ENCODE assay signal across 8 cellular contexts in the genomic region with DNA sequence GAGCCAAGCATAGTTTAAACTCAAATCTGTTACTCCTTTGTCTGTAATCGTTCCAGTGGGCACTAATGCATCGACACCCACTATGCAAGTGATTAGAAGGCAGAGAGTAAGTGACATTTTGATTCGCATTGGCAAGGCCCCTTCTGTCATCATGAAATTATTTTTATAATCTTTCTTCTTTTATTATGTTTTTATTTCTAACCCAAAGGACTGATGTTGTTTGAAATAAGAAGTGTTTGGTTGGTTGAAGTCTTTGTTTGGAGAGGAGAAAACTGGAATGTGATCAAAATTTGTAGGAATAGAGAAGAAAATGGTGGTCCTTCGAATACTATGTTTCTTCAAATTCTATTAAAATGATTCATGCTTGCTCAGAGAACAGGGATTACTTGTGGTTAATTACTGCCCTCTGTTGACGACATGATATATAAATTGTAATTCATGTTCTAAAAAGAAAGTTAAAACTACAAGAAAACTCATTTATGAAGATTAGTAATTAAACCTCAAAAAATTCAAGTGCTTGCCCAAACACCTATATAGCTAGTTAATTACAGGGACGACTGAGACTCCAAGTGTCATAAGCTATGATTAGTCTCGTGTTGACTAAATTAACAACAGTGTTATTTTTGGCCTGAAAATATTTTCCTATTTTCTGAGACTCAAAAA. TPM values are rescaled to one million over a fixed set of nuclear protein-coding genes. Genes with fewer than 3 reads are reported as not detected.
DNase-seq lines count a peak whose midpoint lies in the region; ATAC-seq and TF ChIP-seq lines count a peak whose summit lies in the region.

No MANE protein-coding gene starts in this region.

- no peak overlapping the region for H4K8ac ChIP-seq in trophoblast cell (ENCODE audit: low read depth, low read length)

- H3K27ac Mint-ChIP-seq in naive thymus-derived CD8-positive, alpha-beta T cell: no peak overlapping the region

- H3K4me3 ChIP-seq in GM06990 (replicated peaks; ENCODE audit: low read depth, low read length): no peak overlapping the region
- H3K4me3 ChIP-seq in PC-9: no peak overlapping the region
- peak overlapping the region in 2 of 4 donors; percentile 26 to 52 for H3K4me3 ChIP-seq in esophagus squamous epithelium
- no peak overlapping the region for H3K4me3 ChIP-seq in trophoblast cell (ENCODE audit: low read depth, low read length)

- H3K4me3 Mint-ChIP-seq in naive thymus-derived CD8-positive, alpha-beta T cell: no peak overlapping the region

- CTCF ChIA-PET in PC-9 (lab: Charles Lee): interaction anchor here (0.7 to 2.3 kb wide), 4 partner anchors 30 to 98 kb away, joined by 3 to 13 read pairs (median 4); no protein-coding TSS in a partner anchor

- no peaks in the 10 kb centered on the region for H3K36me3 ChIP-seq in GM06990 (ENCODE audit: control insufficient read depth, insufficient read depth, low read length)
- H3K36me3 ChIP-seq in PC-9 (ENCODE audit: low read depth): no peaks in the 10 kb centered on the region
- H3K36me3 ChIP-seq in esophagus squamous epithelium: no peaks in the 10 kb centered on the region
- no peaks in the 10 kb centered on the region for H3K36me3 ChIP-seq in trophoblast cell (ENCODE audit: control insufficient read depth in 1 of 2, insufficient read depth in 2 of 2, low read length in 2 of 2)

- H2BK12ac ChIP-seq in trophoblast cell (ENCODE audit: low read length): no peak overlapping the region

- DNase-seq in GM06990 (ENCODE audit: extremely low read depth, insufficient read length) (peak; percentile 18), PC-9 (peak in 1 of 2 experiments; percentile 35), esophagus squamous epithelium (lab: John Stamatoyannopoulos, UW) (no peak), trophoblast cell (peak in 1 of 2 donors; percentile 77), NCI-H187 (lab: John Stamatoyannopoulos, UW) (no peak)
- no peak for DNase-seq in effector CD8-positive, alpha-beta T cell (lab: John Stamatoyannopoulos, UW)
- DNase-seq in naive thymus-derived CD8-positive, alpha-beta T cell: no peak

- no peak overlapping the region for H3K18ac ChIP-seq in trophoblast cell (ENCODE audit: low read length)

- TF ChIP-seq CTCF in GM06990 (IDR thresholded peaks at IDR 0.05; ENCODE audit: insufficient read depth, low read length, poor library complexity, severe bottlenecking): peak; percentile 36
- peak; percentile 40 for TF ChIP-seq CTCF in PC-9 (conservative IDR thresholded peaks at IDR 0.05)
- TF ChIP-seq CTCF in esophagus squamous epithelium (IDR thresholded peaks at IDR 0.05): peak in 5 of 6 experiments; percentile 37 to 65 (median 49)

- no peak overlapping the region for H2BK5ac ChIP-seq in trophoblast cell (ENCODE audit: low read depth, low read length, poor library complexity)

- H3K4me1 Mint-ChIP-seq in naive thymus-derived CD8-positive, alpha-beta T cell: peaks cover 2 to 5% (median 3%) of the 10 kb centered on the region in 4 donors

- no peaks in the 10 kb centered on the region for H4K20me1 ChIP-seq in PC-9 (ENCODE audit: insufficient read depth)

- H3K9me3 ChIP-seq in PC-9 (ENCODE audit: insufficient read depth, low read depth): no peaks in the 10 kb centered on the region
- no peaks in the 10 kb centered on the region for H3K9me3 ChIP-seq in esophagus squamous epithelium
- no peaks in the 10 kb centered on the region for H3K9me3 ChIP-seq in trophoblast cell (ENCODE audit: insufficient read depth, low read depth, low read length)

- no peak overlapping the region for H4K12ac ChIP-seq in trophoblast cell (ENCODE audit: low read depth, low read length)

- peaks cover 2% of the 10 kb centered on the region for H3K79me1 ChIP-seq in trophoblast cell (ENCODE audit: low read length)

- H2AFZ ChIP-seq in PC-9: no peak overlapping the region
- no peak overlapping the region for H2AFZ ChIP-seq in trophoblast cell (ENCODE audit: insufficient read depth, low read length, poor library complexity)

- H3K4me1 ChIP-seq in PC-9 (replicated peaks; ENCODE audit: insufficient read depth): no peaks in the 10 kb centered on the region
- peaks cover 0 to 16% (median 7%) of the 10 kb centered on the region in 3 donors for H3K4me1 ChIP-seq in esophagus squamous epithelium
- no peaks in the 10 kb centered on the region for H3K4me1 ChIP-seq in trophoblast cell (ENCODE audit: control insufficient read depth in 1 of 2, insufficient read depth in 2 of 2, low read length in 2 of 2)

- H3F3A ChIP-seq in PC-9 (ENCODE audit: insufficient read depth, low read depth): no peaks in the 10 kb centered on the region

- ATAC-seq in HG03469 (IDR thresholded peaks at IDR 0.05; ENCODE audit: unreplicated experiment): peak; percentile 52
- no peak for ATAC-seq in naive thymus-derived CD8-positive, alpha-beta T cell

- POLR2A ChIA-PET in PC-9 (lab: Charles Lee; ENCODE audit: unreplicated experiment): no interaction called here
- POLR2A ChIA-PET in naive thymus-derived CD8-positive, alpha-beta T cell (lab: Charles Lee): no interaction called here

- H3K27ac ChIP-seq in PC-9 (no peak overlapping the region), esophagus squamous epithelium (no peak overlapping the region), trophoblast cell (ENCODE audit: low read depth, low read length) (no peak overlapping the region)

- peaks cover 0 to 7% (median 1%) of the 10 kb centered on the region in 5 donors for H3K27me3 Mint-ChIP-seq in naive thymus-derived CD8-positive, alpha-beta T cell

- no peak overlapping the region for H3K23ac ChIP-seq in trophoblast cell (ENCODE audit: low read length)

- H3K79me2 ChIP-seq in PC-9 (ENCODE audit: low read depth) (no peaks in the 10 kb centered on the region), trophoblast cell (ENCODE audit: control insufficient read depth, insufficient read depth, low read length, poor library complexity) (no peaks in the 10 kb centered on the region)

- no peak overlapping the region for H3K4ac ChIP-seq in trophoblast cell (ENCODE audit: low read depth, low read length)

- peak overlapping the region; percentile 55 for H4K91ac ChIP-seq in trophoblast cell (ENCODE audit: low read depth, low read length)

- no peaks in the 10 kb centered on the region for H3K36me3 Mint-ChIP-seq in naive thymus-derived CD8-positive, alpha-beta T cell

- H2AK5ac ChIP-seq in trophoblast cell (ENCODE audit: low read length): no peak overlapping the region

- H3K27me3 ChIP-seq in GM06990 (replicated peaks; ENCODE audit: control insufficient read depth, insufficient read depth, low read length) (no peaks in the 10 kb centered on the region), PC-9 (ENCODE audit: insufficient read depth, low read depth) (no peaks in the 10 kb centered on the region), esophagus squamous epithelium (no peaks in the 10 kb centered on the region), trophoblast cell (ENCODE audit: insufficient read depth, low read length) (no peaks in the 10 kb centered on the region)

- no peak overlapping the region for H3K9ac ChIP-seq in trophoblast cell (ENCODE audit: low read length)

- no peak overlapping the region for H2BK120ac ChIP-seq in trophoblast cell (ENCODE audit: insufficient read depth, low read length, poor library complexity)

- no peaks in the 10 kb centered on the region for H3K9me3 Mint-ChIP-seq in naive thymus-derived CD8-positive, alpha-beta T cell

- no peak for TF ChIP-seq POLR2A in esophagus squamous epithelium (IDR thresholded peaks at IDR 0.05)

- H3K4me2 ChIP-seq in PC-9 (peak overlapping the region; percentile 38; the same call in 1 of the 2 replicates), trophoblast cell (ENCODE audit: low read length) (no peak overlapping the region)

- WGBS in esophagus squamous epithelium, 2 donors: 28 to 33% methylated on average over 7 of the region's 7 CpGs
- no CpG with 5 or more reads among the region's 7 CpGs for WGBS in trophoblast cell (ENCODE audit: extremely low coverage, insufficient coverage, insufficient read length)

- BruUV-seq in PC-9 (replicated peaks; lab: Mats Ljungman, UMichigan): no TSS peak

- intact Hi-C loops in PC-9 (cut with micrococcal nuclease; ENCODE audit: unreplicated experiment) (loop anchor here (1.0 to 10.0 kb wide), 6 partner anchors 80 to 1834 kb away; no protein-coding TSS in a partner anchor), esophagus squamous epithelium (cut with DNase I) (no loop called here)

- no peak overlapping the region for H3K14ac ChIP-seq in trophoblast cell (ENCODE audit: low read length)

- H3K9me2 ChIP-seq in PC-9 (ENCODE audit: insufficient read depth): no peaks in the 10 kb centered on the region

RNA-seq across cellular contexts. Expression of gene TFPI, which starts 26.4 kb away (rescaled TPM):
- total RNA-seq in PC-9 (2021) (35.5 and 65.7 TPM in 2 replicates), esophagus squamous epithelium (10 to 100 TPM in 2 of 4 donors, 1 to 10 TPM in 2; 3.5 to 89.6 (median 22.5) TPM)
- polyA plus RNA-seq in trophoblast cell (2013): 210 and 216 TPM in 2 replicates
- total RNA-seq in naive thymus-derived CD8-positive, alpha-beta T cell: not detected
- not detected for polyA plus RNA-seq in naive thymus-derived CD8-positive, alpha-beta T cell

Comparison
In these comparisons a context has a peak if more than half of its experiments do, and no peak if none do; other contexts are left out.
1. RNA of gene TFPI, which starts 26.4 kb away (total RNA-seq): 35.5 to 65.7 TPM in PC-9 and 3.5 to 89.6 TPM in esophagus squamous epithelium; not detected in naive thymus-derived CD8-positive, alpha-beta T cell; every median in the first group is over 4 times any median in the second.
2. Peak in every context shown above with its lines, with median percentiles within 50 percentile points of each other: CTCF ChIP-seq.